1 cellular context compared by ENCODE assay signal in the genomic region with DNA sequence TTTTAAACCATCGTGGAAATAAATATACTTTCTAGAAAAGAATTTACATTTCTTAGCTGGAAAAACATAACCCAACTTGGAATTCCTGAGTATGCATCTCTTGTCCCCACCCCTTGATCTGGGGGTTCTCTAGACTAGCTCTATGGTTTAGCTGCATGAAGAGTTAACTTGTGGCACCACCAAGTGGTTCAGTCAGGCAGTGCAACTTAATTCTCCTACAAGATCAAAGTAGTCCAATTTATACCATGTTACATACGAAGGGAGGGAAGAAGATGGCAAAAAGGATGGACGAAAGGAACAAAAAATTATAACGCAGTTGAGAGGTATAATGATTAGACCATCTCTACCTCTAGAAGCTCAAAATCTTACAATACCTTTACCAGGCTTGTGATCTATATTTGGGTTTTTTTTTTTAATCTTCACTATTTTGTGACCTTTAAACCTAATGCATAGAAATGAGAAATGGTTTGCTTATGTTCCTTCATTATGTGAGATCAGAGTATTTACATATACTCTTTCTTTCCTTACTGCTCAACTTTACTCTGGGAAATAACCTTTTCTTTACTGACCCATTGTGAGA.
TF ChIP-seq lines count a peak whose summit lies in the region.

No MANE protein-coding gene starts in this region.

TF ChIP-seq in H1, 55 proteins besides CTCF, POLR2A, EP300 and RAD21 (continued from another document):
- TF ChIP-seq, protein P1, sequence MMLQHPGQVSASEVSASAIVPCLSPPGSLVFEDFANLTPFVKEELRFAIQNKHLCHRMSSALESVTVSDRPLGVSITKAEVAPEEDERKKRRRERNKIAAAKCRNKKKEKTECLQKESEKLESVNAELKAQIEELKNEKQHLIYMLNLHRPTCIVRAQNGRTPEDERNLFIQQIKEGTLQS (IDR thresholded peaks at IDR 0.05; ENCODE audit: insufficient read depth, low read depth, low read length): no peak
- no peak for TF ChIP-seq EZH2 (IDR thresholded peaks at IDR 0.05; ENCODE audit: low read depth, low read length, severe bottlenecking)
- no peak for TF ChIP-seq SRF (IDR thresholded peaks at IDR 0.05; ENCODE audit: low read depth, low read length)
- no peak for TF ChIP-seq CEBPB (IDR thresholded peaks at IDR 0.05; ENCODE audit: low read depth, low read length)
- TF ChIP-seq SP1 (IDR thresholded peaks at IDR 0.05; ENCODE audit: low read depth, low read length): no peak
- TF ChIP-seq KDM1A (IDR thresholded peaks at IDR 0.05; ENCODE audit: borderline replicate concordance, low read length): no peak
